Comparison of ENCODE assay signal across 8 cellular contexts in genomic region chr2:176178271-176178806, GRCh38. TPM values are rescaled to one million over a fixed set of nuclear protein-coding genes. Genes with fewer than 3 reads are reported as not detected.
DNase-seq lines count a peak whose midpoint lies in the region; ATAC-seq, FAIRE-seq and TF ChIP-seq lines count a peak whose summit lies in the region.

No MANE protein-coding gene starts in this region.

- 0 to 3% (median 1%) methylated on average over 37 to 40 of the region's 40 CpGs for WGBS in ovary, 3 donors

- FAIRE-seq in bronchial epithelial cell (lab: Jason Lieb, UNC) (no peak), GM19239 (lab: Jason Lieb, UNC) (no peak)

- peak overlapping the region in 1 of 2 donors; percentile 39 for H3K27ac ChIP-seq in ovary

- TF ChIP-seq EP300 in ovary (IDR thresholded peaks at IDR 0.05), result no peak

- H3K4me1 ChIP-seq in ES-I3 (ENCODE audit: insufficient read depth, low read length) (no peaks in the 10 kb centered on the region), ovary (ENCODE audit: insufficient read depth) (peaks cover 3% of the 10 kb centered on the region)

- intact Hi-C loops in ovary (cut with DNase I), result no loop called here

- H3K4me3 Mint-ChIP-seq in effector memory CD8-positive, alpha-beta T cell, result no peak overlapping the region

- peaks cover 0 to 6% of the 10 kb centered on the region in 2 donors for H3K4me1 Mint-ChIP-seq in effector memory CD8-positive, alpha-beta T cell (ENCODE audit: low read depth in 2 of 2)

- TF ChIP-seq CTCF in bronchial epithelial cell (IDR thresholded peaks at IDR 0.05; ENCODE audit: insufficient read depth, low read length, severe bottlenecking) (no peak), ovary (IDR thresholded peaks at IDR 0.05) (no peak)

- H3K9ac ChIP-seq in ES-I3 (ENCODE audit: low read depth, low read length), result peak overlapping the region; percentile 61; the same call in 1 of the 2 replicates

- H3K4me3 ChIP-seq in bronchial epithelial cell (ENCODE audit: low read depth, low read length), result peak overlapping the region; percentile 17
- H3K4me3 ChIP-seq in ovary, result peak overlapping the region; percentile 24

- H3K9me3 Mint-ChIP-seq in effector memory CD8-positive, alpha-beta T cell, result no peaks in the 10 kb centered on the region

- H3K36me3 ChIP-seq in ES-I3 (ENCODE audit: insufficient read depth, low read length) (no peaks in the 10 kb centered on the region), bronchial epithelial cell (ENCODE audit: control insufficient read depth, insufficient read depth, low read length) (no peaks in the 10 kb centered on the region), ovary (no peaks in the 10 kb centered on the region)

- peak; percentile 32 for DNase-seq in NCI-H146 treated with DMSO at 0.1 percent for 48 hours (lab: John Stamatoyannopoulos, UW; ENCODE audit: unreplicated experiment)
- peak; percentile 60 for DNase-seq in bronchial epithelial cell (ENCODE audit: low read depth)
- DNase-seq in ovary, result peak in 4 of 5 donors; percentile 57 to 69 (median 60)
- no peak for DNase-seq in T-helper 9 cell
- DNase-seq in GDM1 (lab: John Stamatoyannopoulos, UW), result no peak
- no peak for DNase-seq in GM19239 (ENCODE audit: insufficient read length, low spot score)
- no peak for DNase-seq in effector memory CD8-positive, alpha-beta T cell

- no peak for TF ChIP-seq POLR2A in ovary (IDR thresholded peaks at IDR 0.05)

- peaks cover 2% of the 10 kb centered on the region for H3K36me3 Mint-ChIP-seq in effector memory CD8-positive, alpha-beta T cell (ENCODE audit: insufficient read depth)

- ATAC-seq in effector memory CD8-positive, alpha-beta T cell (replicated peaks), result no peak

- H3K27me3 Mint-ChIP-seq in effector memory CD8-positive, alpha-beta T cell, result peaks cover 84 to 97% of the 10 kb centered on the region in 2 donors

- H3K9me3 ChIP-seq in ES-I3 (ENCODE audit: control insufficient read depth, insufficient read depth, low read length) (no peaks in the 10 kb centered on the region), ovary (no peaks in the 10 kb centered on the region)

- no peak overlapping the region for H3K27ac Mint-ChIP-seq in effector memory CD8-positive, alpha-beta T cell

- H3K27me3 ChIP-seq in bronchial epithelial cell (ENCODE audit: control insufficient read depth, insufficient read depth, low read length) (peaks cover 57% of the 10 kb centered on the region), ovary (no peaks in the 10 kb centered on the region)

RNA-seq across cellular contexts. Expression of gene HOXD1, which starts 10.1 kb away (rescaled TPM):
- total RNA-seq in bronchial epithelial cell, result not detected in 2 replicates
- 1 to 10 TPM in 1 of 7 donors, under 1 TPM in 6; 0.23 to 5.3 (median 0.52) TPM for total RNA-seq in ovary
- under 1 TPM; 0.58 to 0.76 TPM for polyA plus RNA-seq in ovary

RNA-seq across cellular contexts. Expression of gene HOXD3, which starts 21.2 kb away (rescaled TPM):
- total RNA-seq in bronchial epithelial cell (not detected in 2 replicates), ovary (10 to 100 TPM; 12.5 to 18.7 (median 16.5) TPM)
- polyA plus RNA-seq in ovary, result 10 to 100 TPM in 1 of 2 donors, 1 to 10 TPM in 1; 6.7 to 10.1 TPM

RNA-seq across cellular contexts. Expression of gene HOXD4, which starts 27.0 kb away (rescaled TPM):
- not detected in 2 replicates for total RNA-seq in bronchial epithelial cell
- 10 to 100 TPM in 6 of 7 donors, 1 to 10 TPM in 1; 6.2 to 16.5 (median 12.7) TPM for total RNA-seq in ovary
- 10 to 100 TPM in 1 of 2 donors, 1 to 10 TPM in 1; 8.3 to 11.0 TPM for polyA plus RNA-seq in ovary

RNA-seq across cellular contexts. Expression of gene HOXD8, which starts 48.8 kb away (rescaled TPM):
- total RNA-seq in bronchial epithelial cell (not detected in 2 replicates), ovary (10 to 100 TPM; 29.2 to 46.8 (median 33.1) TPM)
- polyA plus RNA-seq in ovary, result 10 to 100 TPM; 36.9 to 50.6 TPM

RNA-seq across cellular contexts. Expression of gene HOXD9, which starts 55.8 kb away (rescaled TPM):
- total RNA-seq in bronchial epithelial cell, result not detected in 2 replicates
- total RNA-seq in ovary, result 10 to 100 TPM in 6 of 7 donors, 1 to 10 TPM in 1; 9.7 to 20.6 (median 12.8) TPM
- 10 to 100 TPM; 11.7 to 13.0 TPM for polyA plus RNA-seq in ovary

Comparison
In these comparisons a context has a peak if more than half of its experiments do, and no peak if none do; other contexts are left out.
1. DNase-seq: peak in NCI-H146 treated with DMSO at 0.1 percent for 48 hours (single experiment), bronchial epithelial cell (single experiment) and ovary (4 of 5); none in T-helper 9 cell (single experiment), GDM1 (single experiment), GM19239 (single experiment) and effector memory CD8-positive, alpha-beta T cell (0 of 3).
2. RNA of gene HOXD3, which starts 21.2 kb away (total RNA-seq): 12.5 to 18.7 TPM in ovary; not detected in bronchial epithelial cell; every median in the first group is over 10 times any median in the second.